ENCODE assay signal across 1 cellular context in genomic region chr1:157771666-157772425, GRCh38.
TF ChIP-seq lines count a peak whose summit lies in the region.

No MANE protein-coding gene starts in this region.

TF ChIP-seq in GM23338, 12 proteins besides CTCF, POLR2A, EP300 and RAD21:
- TF ChIP-seq EZH2phosphoT487 (IDR thresholded peaks at IDR 0.05; ENCODE audit: unreplicated experiment): no peak
- TF ChIP-seq, protein P1, sequence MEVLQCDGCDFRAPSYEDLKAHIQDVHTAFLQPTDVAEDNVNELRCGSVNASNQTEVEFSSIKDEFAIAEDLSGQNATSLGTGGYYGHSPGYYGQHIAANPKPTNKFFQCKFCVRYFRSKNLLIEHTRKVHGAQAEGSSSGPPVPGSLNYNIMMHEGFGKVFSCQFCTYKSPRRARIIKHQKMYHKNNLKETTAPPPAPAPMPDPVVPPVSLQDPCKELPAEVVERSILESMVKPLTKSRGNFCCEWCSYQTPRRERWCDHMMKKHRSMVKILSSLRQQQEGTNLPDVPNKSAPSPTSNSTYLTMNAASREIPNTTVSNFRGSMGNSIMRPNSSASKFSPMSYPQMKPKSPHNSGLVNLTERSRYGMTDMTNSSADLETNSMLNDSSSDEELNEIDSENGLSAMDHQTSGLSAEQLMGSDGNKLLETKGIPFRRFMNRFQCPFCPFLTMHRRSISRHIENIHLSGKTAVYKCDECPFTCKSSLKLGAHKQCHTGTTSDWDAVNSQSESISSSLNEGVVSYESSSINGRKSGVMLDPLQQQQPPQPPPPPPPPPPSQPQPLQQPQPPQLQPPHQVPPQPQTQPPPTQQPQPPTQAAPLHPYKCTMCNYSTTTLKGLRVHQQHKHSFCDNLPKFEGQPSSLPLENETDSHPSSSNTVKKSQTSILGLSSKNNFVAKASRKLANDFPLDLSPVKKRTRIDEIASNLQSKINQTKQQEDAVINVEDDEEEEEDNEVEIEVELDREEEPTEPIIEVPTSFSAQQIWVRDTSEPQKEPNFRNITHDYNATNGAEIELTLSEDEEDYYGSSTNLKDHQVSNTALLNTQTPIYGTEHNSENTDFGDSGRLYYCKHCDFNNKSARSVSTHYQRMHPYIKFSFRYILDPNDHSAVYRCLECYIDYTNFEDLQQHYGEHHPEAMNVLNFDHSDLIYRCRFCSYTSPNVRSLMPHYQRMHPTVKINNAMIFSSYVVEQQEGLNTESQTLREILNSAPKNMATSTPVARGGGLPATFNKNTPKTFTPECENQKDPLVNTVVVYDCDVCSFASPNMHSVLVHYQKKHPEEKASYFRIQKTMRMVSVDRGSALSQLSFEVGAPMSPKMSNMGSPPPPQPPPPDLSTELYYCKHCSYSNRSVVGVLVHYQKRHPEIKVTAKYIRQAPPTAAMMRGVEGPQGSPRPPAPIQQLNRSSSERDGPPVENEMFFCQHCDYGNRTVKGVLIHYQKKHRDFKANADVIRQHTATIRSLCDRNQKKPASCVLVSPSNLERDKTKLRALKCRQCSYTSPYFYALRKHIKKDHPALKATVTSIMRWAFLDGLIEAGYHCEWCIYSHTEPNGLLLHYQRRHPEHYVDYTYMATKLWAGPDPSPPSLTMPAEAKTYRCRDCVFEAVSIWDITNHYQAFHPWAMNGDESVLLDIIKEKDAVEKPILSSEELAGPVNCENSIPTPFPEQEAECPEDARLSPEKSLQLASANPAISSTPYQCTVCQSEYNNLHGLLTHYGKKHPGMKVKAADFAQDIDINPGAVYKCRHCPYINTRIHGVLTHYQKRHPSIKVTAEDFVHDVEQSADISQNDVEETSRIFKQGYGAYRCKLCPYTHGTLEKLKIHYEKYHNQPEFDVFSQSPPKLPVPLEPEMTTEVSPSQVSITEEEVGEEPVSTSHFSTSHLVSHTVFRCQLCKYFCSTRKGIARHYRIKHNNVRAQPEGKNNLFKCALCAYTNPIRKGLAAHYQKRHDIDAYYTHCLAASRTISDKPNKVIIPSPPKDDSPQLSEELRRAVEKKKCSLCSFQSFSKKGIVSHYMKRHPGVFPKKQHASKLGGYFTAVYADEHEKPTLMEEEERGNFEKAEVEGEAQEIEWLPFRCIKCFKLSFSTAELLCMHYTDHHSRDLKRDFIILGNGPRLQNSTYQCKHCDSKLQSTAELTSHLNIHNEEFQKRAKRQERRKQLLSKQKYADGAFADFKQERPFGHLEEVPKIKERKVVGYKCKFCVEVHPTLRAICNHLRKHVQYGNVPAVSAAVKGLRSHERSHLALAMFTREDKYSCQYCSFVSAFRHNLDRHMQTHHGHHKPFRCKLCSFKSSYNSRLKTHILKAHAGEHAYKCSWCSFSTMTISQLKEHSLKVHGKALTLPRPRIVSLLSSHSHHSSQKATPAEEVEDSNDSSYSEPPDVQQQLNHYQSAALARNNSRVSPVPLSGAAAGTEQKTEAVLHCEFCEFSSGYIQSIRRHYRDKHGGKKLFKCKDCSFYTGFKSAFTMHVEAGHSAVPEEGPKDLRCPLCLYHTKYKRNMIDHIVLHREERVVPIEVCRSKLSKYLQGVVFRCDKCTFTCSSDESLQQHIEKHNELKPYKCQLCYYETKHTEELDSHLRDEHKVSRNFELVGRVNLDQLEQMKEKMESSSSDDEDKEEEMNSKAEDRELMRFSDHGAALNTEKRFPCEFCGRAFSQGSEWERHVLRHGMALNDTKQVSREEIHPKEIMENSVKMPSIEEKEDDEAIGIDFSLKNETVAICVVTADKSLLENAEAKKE (CRISPR knock-in tag; IDR thresholded peaks at IDR 0.05): no peak
- TF ChIP-seq EZH2 (IDR thresholded peaks at IDR 0.05; ENCODE audit: low read depth, unreplicated experiment): no peak
- TF ChIP-seq ZNF331 (CRISPR knock-in tag; IDR thresholded peaks at IDR 0.05; ENCODE audit: low read depth): no peak
- no peak for TF ChIP-seq NANOG (IDR thresholded peaks at IDR 0.05; ENCODE audit: borderline replicate concordance)
- no peak for TF ChIP-seq JUNB (IDR thresholded peaks at IDR 0.05; ENCODE audit: unreplicated experiment)
- TF ChIP-seq POLR2AphosphoS5 (IDR thresholded peaks at IDR 0.05; ENCODE audit: low read depth): no peak
- no peak for TF ChIP-seq CREB1 (CRISPR knock-in tag; IDR thresholded peaks at IDR 0.05; ENCODE audit: low read depth)
- TF ChIP-seq, protein P2, sequence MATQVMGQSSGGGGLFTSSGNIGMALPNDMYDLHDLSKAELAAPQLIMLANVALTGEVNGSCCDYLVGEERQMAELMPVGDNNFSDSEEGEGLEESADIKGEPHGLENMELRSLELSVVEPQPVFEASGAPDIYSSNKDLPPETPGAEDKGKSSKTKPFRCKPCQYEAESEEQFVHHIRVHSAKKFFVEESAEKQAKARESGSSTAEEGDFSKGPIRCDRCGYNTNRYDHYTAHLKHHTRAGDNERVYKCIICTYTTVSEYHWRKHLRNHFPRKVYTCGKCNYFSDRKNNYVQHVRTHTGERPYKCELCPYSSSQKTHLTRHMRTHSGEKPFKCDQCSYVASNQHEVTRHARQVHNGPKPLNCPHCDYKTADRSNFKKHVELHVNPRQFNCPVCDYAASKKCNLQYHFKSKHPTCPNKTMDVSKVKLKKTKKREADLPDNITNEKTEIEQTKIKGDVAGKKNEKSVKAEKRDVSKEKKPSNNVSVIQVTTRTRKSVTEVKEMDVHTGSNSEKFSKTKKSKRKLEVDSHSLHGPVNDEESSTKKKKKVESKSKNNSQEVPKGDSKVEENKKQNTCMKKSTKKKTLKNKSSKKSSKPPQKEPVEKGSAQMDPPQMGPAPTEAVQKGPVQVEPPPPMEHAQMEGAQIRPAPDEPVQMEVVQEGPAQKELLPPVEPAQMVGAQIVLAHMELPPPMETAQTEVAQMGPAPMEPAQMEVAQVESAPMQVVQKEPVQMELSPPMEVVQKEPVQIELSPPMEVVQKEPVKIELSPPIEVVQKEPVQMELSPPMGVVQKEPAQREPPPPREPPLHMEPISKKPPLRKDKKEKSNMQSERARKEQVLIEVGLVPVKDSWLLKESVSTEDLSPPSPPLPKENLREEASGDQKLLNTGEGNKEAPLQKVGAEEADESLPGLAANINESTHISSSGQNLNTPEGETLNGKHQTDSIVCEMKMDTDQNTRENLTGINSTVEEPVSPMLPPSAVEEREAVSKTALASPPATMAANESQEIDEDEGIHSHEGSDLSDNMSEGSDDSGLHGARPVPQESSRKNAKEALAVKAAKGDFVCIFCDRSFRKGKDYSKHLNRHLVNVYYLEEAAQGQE (IDR thresholded peaks at IDR 0.05; ENCODE audit: unreplicated experiment): no peak
- TF ChIP-seq STAT1 (IDR thresholded peaks at IDR 0.05; ENCODE audit: unreplicated experiment): no peak
